In genomic region chr1:215797859-215798258, GRCh38 we compare ENCODE assay signal across 18 cellular contexts.
DNase-seq lines count a peak whose midpoint lies in the region; ATAC-seq and TF ChIP-seq lines count a peak whose summit lies in the region.
"Had no signal": no experiment of that assay in that cellular context is flagged by ENCODE, and none has a peak within 500 bp of the region (broad histone marks: within the 10 kb centered on the region; RNA-seq: fewer than 3 reads in every experiment).

No MANE protein-coding gene starts in this region.

- no peak overlapping the region for H3K9ac ChIP-seq in GM23248

- H3K4me3 Mint-ChIP-seq in natural killer cell: no peak overlapping the region
- H3K4me3 Mint-ChIP-seq: CD4-positive, alpha-beta memory T cell had no signal

- H3K4me3 ChIP-seq in GM23248: no peak overlapping the region
- no peak overlapping the region for H3K4me3 ChIP-seq in fibroblast of villous mesenchyme (ENCODE audit: low read depth, low read length)
- H3K4me3 ChIP-seq: SK-N-MC had no signal

- no peaks in the 10 kb centered on the region for H3K36me3 ChIP-seq in GM23248 (ENCODE audit: low read depth)

- peaks cover 14% of the 10 kb centered on the region for H3F3A ChIP-seq in GM23248 (ENCODE audit: insufficient read depth)

- H2AFZ ChIP-seq in GM23248: peak overlapping the region; percentile 48; the same call in 1 of the 2 replicates

- no peaks in the 10 kb centered on the region for H4K20me1 ChIP-seq in GM23248 (ENCODE audit: insufficient read depth)

- peaks cover 21% of the 10 kb centered on the region for H3K4me1 ChIP-seq in GM23248 (ENCODE audit: insufficient read depth)

- no peaks in the 10 kb centered on the region for H3K9me2 ChIP-seq in GM23248 (ENCODE audit: insufficient read depth)

- H3K27me3 Mint-ChIP-seq in natural killer cell (ENCODE audit: low read depth in 2 of 2): no peaks in the 10 kb centered on the region
- H3K27me3 Mint-ChIP-seq: CD4-positive, alpha-beta memory T cell had no signal

- H3K9me3 Mint-ChIP-seq in natural killer cell: peaks cover 11 to 17% of the 10 kb centered on the region in 2 donors

- TF ChIP-seq CTCF in fibroblast of villous mesenchyme (IDR thresholded peaks at IDR 0.05; ENCODE audit: insufficient read depth, low read depth, low read length) (no peak), natural killer cell (IDR thresholded peaks at IDR 0.05) (no peak)

- peak overlapping the region; percentile 12; the same call in 1 of the 2 replicates for H3K27ac ChIP-seq in GM23248
- H3K27ac ChIP-seq: SK-N-MC had no signal

- H3K36me3 Mint-ChIP-seq in natural killer cell: no peaks in the 10 kb centered on the region
- H3K36me3 Mint-ChIP-seq: CD4-positive, alpha-beta memory T cell had no signal

- in situ Hi-C loops in GM23248 (cut with MboI): no loop called here

- no peaks in the 10 kb centered on the region for H3K79me2 ChIP-seq in GM23248 (ENCODE audit: insufficient read depth)

- H3K4me2 ChIP-seq in GM23248 (ENCODE audit: unreplicated experiment): peak overlapping the region; percentile 8

- DNase-seq in GM23248 (peak; percentile 46), LHCN-M2 (ENCODE audit: low read depth) (peak; percentile 10), fibroblast of villous mesenchyme (ENCODE audit: low read depth) (peak; percentile 1), stromal cell of bone marrow (ENCODE audit: low read depth) (peak; percentile 28), natural killer cell (no peak), anterior cingulate cortex (lab: John Stamatoyannopoulos, UW) (no peak)
- no peak for DNase-seq in central memory CD4-positive, alpha-beta T cell
- DNase-seq: C1 segment of cervical spinal cord; CD4-positive, alpha-beta memory T cell; COR-L47; EL; KG1; NCI-H1048; NCI-H1694; NCI-H2029 treated with DMSO at 0.1 percent for 48 hours; NCI-H526 treated with DMSO at 0.1 percent for 48 hours; SHP77 treated with DMSO at 0.1 percent for 48 hours had no signal

- intact Hi-C loops in natural killer cell (cut with micrococcal nuclease): no loop called here

- ATAC-seq in natural killer cell: no peak

- no peaks in the 10 kb centered on the region for H3K27me3 ChIP-seq in GM23248 (replicated peaks; ENCODE audit: insufficient read depth)

- no peaks in the 10 kb centered on the region for H3K9me3 ChIP-seq in GM23248 (ENCODE audit: low read depth)

- H3K27ac Mint-ChIP-seq in natural killer cell: no peak overlapping the region
- H3K27ac Mint-ChIP-seq: CD4-positive, alpha-beta memory T cell had no signal

- no peaks in the 10 kb centered on the region for H3K4me1 Mint-ChIP-seq in natural killer cell
- H3K4me1 Mint-ChIP-seq: CD4-positive, alpha-beta memory T cell had no signal

Comparison
In these comparisons a context has a peak if more than half of its experiments do, and no peak if none do; other contexts are left out.
1. DNase-seq: peak in GM23248 (single experiment), LHCN-M2 (single experiment), fibroblast of villous mesenchyme (single experiment) and stromal cell of bone marrow (single experiment); none in central memory CD4-positive, alpha-beta T cell (single experiment), natural killer cell (single experiment) and anterior cingulate cortex (0 of 58).